In the genomic region with DNA sequence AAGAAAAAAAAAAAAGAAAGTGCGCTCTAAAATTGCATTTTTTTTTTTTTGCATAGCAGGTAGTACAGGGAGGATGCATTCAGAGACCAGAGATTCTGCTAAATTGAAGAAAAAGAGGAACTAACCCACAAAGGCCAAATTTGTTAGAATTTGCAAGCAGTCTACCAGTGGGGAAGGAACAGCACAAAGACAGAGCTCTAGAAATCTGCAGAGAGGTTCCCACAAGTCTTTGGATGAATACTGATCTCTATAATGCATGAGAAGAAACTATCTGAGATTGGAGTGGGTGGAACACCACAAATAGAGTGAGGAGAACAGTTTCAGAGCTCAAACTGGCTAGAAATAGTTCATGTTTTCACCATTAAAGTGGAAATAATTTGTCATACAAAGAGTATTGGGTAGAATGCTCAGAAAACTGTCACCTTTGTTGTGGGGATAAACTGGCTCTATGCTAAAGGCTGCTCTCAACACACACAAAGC, we compare ENCODE assay signal across 9 cellular contexts.
DNase-seq lines count a peak whose midpoint lies in the region; ATAC-seq and TF ChIP-seq lines count a peak whose summit lies in the region.
"Had no signal": no experiment of that assay in that cellular context is flagged by ENCODE, and none has a peak within 500 bp of the region (broad histone marks: within the 10 kb centered on the region; RNA-seq: fewer than 3 reads in every experiment).

No MANE protein-coding gene starts in this region.

- H3K9ac ChIP-seq in neural progenitor cell = no peak overlapping the region

- no peaks in the 10 kb centered on the region for H4K20me1 ChIP-seq in neural progenitor cell (ENCODE audit: low read depth)

- no peaks in the 10 kb centered on the region for H3K27me3 ChIP-seq in neural progenitor cell

- no peak overlapping the region for H3K27ac Mint-ChIP-seq in neural progenitor cell
- no peak overlapping the region for H3K27ac Mint-ChIP-seq in nephron progenitor cell
- H3K27ac Mint-ChIP-seq: immature natural killer cell had no signal

- H3K36me3 ChIP-seq in neural progenitor cell = no peaks in the 10 kb centered on the region

- H3K9me3 ChIP-seq in neural progenitor cell (ENCODE audit: low read depth) = no peaks in the 10 kb centered on the region

- no peaks in the 10 kb centered on the region for H3K79me2 ChIP-seq in neural progenitor cell (ENCODE audit: low read depth)

- H3K4me3 ChIP-seq in neural progenitor cell = no peak overlapping the region

- H3F3A ChIP-seq in neural progenitor cell (ENCODE audit: low read depth) = no peaks in the 10 kb centered on the region

- peak; percentile 12 for DNase-seq in neural progenitor cell (ENCODE audit: low spot score)
- DNase-seq in HT-29 (ENCODE audit: low spot score) = no peak
- DNase-seq in nephron progenitor cell = no peak
- DNase-seq in activated CD8-positive, alpha-beta memory T cell treated with anti-CD3 and anti-CD28 coated beads, Interleukin-2, amount 50 U/mL, for 4 hours = no peak
- DNase-seq: immature natural killer cell, NCI-H1930 had no signal

- H3K27me3 Mint-ChIP-seq in neural progenitor cell (ENCODE audit: insufficient read depth, low read depth) (no peaks in the 10 kb centered on the region), nephron progenitor cell (ENCODE audit: low read depth, poor library complexity) (peaks cover 3% of the 10 kb centered on the region)

- H3K27ac ChIP-seq in neural progenitor cell = no peak overlapping the region

- H2AFZ ChIP-seq in neural progenitor cell (replicated peaks) = peak overlapping the region; percentile 90

- peak; percentile 86 for ATAC-seq in GM19035 (IDR thresholded peaks at IDR 0.05; ENCODE audit: unreplicated experiment)
- ATAC-seq in GM21825 (IDR thresholded peaks at IDR 0.05; ENCODE audit: unreplicated experiment) = peak; percentile 84
- ATAC-seq in HG03565 (IDR thresholded peaks at IDR 0.05; ENCODE audit: unreplicated experiment) = peak; percentile 93

- H3K9me3 Mint-ChIP-seq in neural progenitor cell = no peaks in the 10 kb centered on the region
- H3K9me3 Mint-ChIP-seq in nephron progenitor cell = no peaks in the 10 kb centered on the region
- H3K9me3 Mint-ChIP-seq: immature natural killer cell had no signal

- peaks cover 7% of the 10 kb centered on the region for H3K4me1 ChIP-seq in neural progenitor cell

- H3K36me3 Mint-ChIP-seq in neural progenitor cell (no peaks in the 10 kb centered on the region), nephron progenitor cell (ENCODE audit: low read depth) (no peaks in the 10 kb centered on the region)
- H3K36me3 Mint-ChIP-seq: immature natural killer cell had no signal

- H3K4me1 Mint-ChIP-seq in neural progenitor cell (no peaks in the 10 kb centered on the region), nephron progenitor cell (no peaks in the 10 kb centered on the region)

- H3K4me3 Mint-ChIP-seq in neural progenitor cell = no peak overlapping the region
- H3K4me3 Mint-ChIP-seq in nephron progenitor cell = no peak overlapping the region
- H3K4me3 Mint-ChIP-seq: immature natural killer cell had no signal

- H3K4me2 ChIP-seq in neural progenitor cell = no peak overlapping the region

- TF ChIP-seq CTCF in neural progenitor cell (IDR thresholded peaks at IDR 0.05) = no peak
- no peak for TF ChIP-seq CTCF in nephron progenitor cell (IDR thresholded peaks at IDR 0.05)
